ENCODE assay signal across 1 cellular context in genomic region chr22:31091106-31091975, GRCh38.
TF ChIP-seq lines count a peak whose summit lies in the region.

No MANE protein-coding gene starts in this region.

TF ChIP-seq in IMR-90, 13 proteins besides CTCF, POLR2A, EP300 and RAD21:
- TF ChIP-seq ELK1 (IDR thresholded peaks at IDR 0.05; ENCODE audit: borderline replicate concordance, low read depth, low read length) (no peak), MXI1 (IDR thresholded peaks at IDR 0.05; ENCODE audit: borderline replicate concordance, low read depth, low read length) (no peak), FOS (IDR thresholded peaks at IDR 0.05; ENCODE audit: low read depth, low read length) (no peak), CEBPB (IDR thresholded peaks at IDR 0.05; ENCODE audit: low read depth, low read length) (no peak), CHD1 (IDR thresholded peaks at IDR 0.05; ENCODE audit: low read depth, low read length) (no peak), MAZ (IDR thresholded peaks at IDR 0.05; ENCODE audit: borderline replicate concordance, low read depth, low read length) (no peak), SMC3 (IDR thresholded peaks at IDR 0.05; ENCODE audit: low read depth, low read length) (no peak), BHLHE40 (IDR thresholded peaks at IDR 0.05; ENCODE audit: low read depth, low read length) (no peak), USF2 (IDR thresholded peaks at IDR 0.05; ENCODE audit: low read depth, low read length) (no peak), MAFK (IDR thresholded peaks at IDR 0.05; ENCODE audit: low read depth, low read length) (no peak)
